In the genomic region with DNA sequence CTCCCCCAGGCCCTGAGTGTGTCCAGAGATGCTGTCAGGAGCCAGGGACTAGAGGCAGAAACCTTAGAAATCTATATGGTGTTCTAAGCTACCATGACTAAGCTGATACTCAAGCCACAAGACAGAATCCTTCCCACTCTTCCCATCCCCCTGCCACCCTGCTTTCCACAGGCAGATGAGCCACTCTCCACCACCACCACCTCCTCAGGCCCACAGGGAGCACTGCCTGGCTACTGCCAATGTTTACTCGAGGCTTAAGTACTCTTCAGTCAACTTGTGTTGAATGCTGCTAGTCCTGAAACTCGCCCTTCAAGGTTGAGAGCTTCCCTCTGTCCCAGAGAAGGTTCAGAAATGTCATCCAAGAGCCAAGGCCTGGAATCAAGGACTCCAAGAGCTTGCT, we compare ENCODE assay signal across 21 cellular contexts. TPM values are rescaled to one million over a fixed set of nuclear protein-coding genes. Genes with fewer than 3 reads are reported as not detected.
DNase-seq lines count a peak whose midpoint lies in the region; ATAC-seq, FAIRE-seq and TF ChIP-seq lines count a peak whose summit lies in the region.
"Had no signal": no experiment of that assay in that cellular context is flagged by ENCODE, and none has a peak within 500 bp of the region (broad histone marks: within the 10 kb centered on the region; RNA-seq: fewer than 3 reads in every experiment).

No MANE protein-coding gene starts in this region.

- no peaks in the 10 kb centered on the region for H3K4me1 ChIP-seq in foreskin keratinocyte
- H3K4me1 ChIP-seq: BE2C, Caco-2 had no signal

- CTCF ChIA-PET in WTC11 (lab: Charles Lee): no interaction called here

- ATAC-seq in WTC11: no peak
- ATAC-seq in foreskin keratinocyte: peak; percentile 33
- ATAC-seq in GM21723 (IDR thresholded peaks at IDR 0.05; ENCODE audit: unreplicated experiment): no peak
- ATAC-seq in HG02973 (IDR thresholded peaks at IDR 0.05; ENCODE audit: unreplicated experiment): no peak

- DNase-seq in DMS53 treated with DMSO at 0.1 percent for 48 hours (lab: John Stamatoyannopoulos, UW; ENCODE audit: unreplicated experiment) (peak; percentile 87), NCI-H2029 (lab: John Stamatoyannopoulos, UW) (peak; percentile 88), WTC11 (ENCODE audit: low spot score) (no peak), foreskin keratinocyte (no peak), HTR-8/SVneo (ENCODE audit: insufficient read length, low spot score) (no peak), NCI-H1436 (lab: John Stamatoyannopoulos, UW) (no peak)
- DNase-seq: BE2C; CD4-positive, CD25-positive, alpha-beta regulatory T cell; DMS153; GM23248; KG1; NCI-H187 treated with DMSO at 0.1 percent for 48 hours; NCI-H2171 treated with DMSO at 0.1 percent for 48 hours; NCI-H446 treated with DMSO at 0.1 percent for 48 hours; NCI-H774; SHP77 had no signal

- H3K27ac ChIP-seq in foreskin keratinocyte: no peak overlapping the region
- H3K27ac ChIP-seq: GM23248, SK-N-MC had no signal

- POLR2A ChIA-PET in WTC11 (lab: Charles Lee): no interaction called here

- H3K4me3 Mint-ChIP-seq in WTC11: no peak overlapping the region
- H3K4me3 Mint-ChIP-seq: CD4-positive, CD25-positive, alpha-beta regulatory T cell had no signal

- no peaks in the 10 kb centered on the region for H3K36me3 Mint-ChIP-seq in WTC11
- H3K36me3 Mint-ChIP-seq: CD4-positive, CD25-positive, alpha-beta regulatory T cell had no signal

- FAIRE-seq in HTR-8/SVneo (lab: Jason Lieb, UNC): no peak
- FAIRE-seq: A204.1 had no signal

- H3K27ac Mint-ChIP-seq in WTC11: peak overlapping the region; percentile 21; the same call in 1 of the 2 replicates
- H3K27ac Mint-ChIP-seq: CD4-positive, CD25-positive, alpha-beta regulatory T cell had no signal

- TF ChIP-seq CTCF in WTC11 (IDR thresholded peaks at IDR 0.05): no peak
- no peak for TF ChIP-seq CTCF in foreskin keratinocyte (conservative IDR thresholded peaks at IDR 0.05)

- H3K9me3 Mint-ChIP-seq in WTC11: no peaks in the 10 kb centered on the region

- no peaks in the 10 kb centered on the region for H3K4me1 Mint-ChIP-seq in WTC11
- H3K4me1 Mint-ChIP-seq: CD4-positive, CD25-positive, alpha-beta regulatory T cell had no signal

- no peaks in the 10 kb centered on the region for H3K27me3 ChIP-seq in foreskin keratinocyte
- H3K27me3 ChIP-seq: BE2C had no signal

- no peaks in the 10 kb centered on the region for H3K27me3 Mint-ChIP-seq in WTC11 (ENCODE audit: low read depth)
- H3K27me3 Mint-ChIP-seq: CD4-positive, CD25-positive, alpha-beta regulatory T cell had no signal

TF ChIP-seq in WTC11, 78 proteins besides CTCF, POLR2A, EP300 and RAD21:
- no peak for TF ChIP-seq TEAD1 (CRISPR knock-in tag; IDR thresholded peaks at IDR 0.05)
- no peak for TF ChIP-seq PRRX2 (CRISPR knock-in tag; IDR thresholded peaks at IDR 0.05)
- no peak for TF ChIP-seq ZNF138 (CRISPR knock-in tag; conservative IDR thresholded peaks at IDR 0.05)

RNA-seq across cellular contexts. Expression of a gene that starts 56.2 kb away (rescaled TPM):
- total RNA-seq in WTC11 (2021) (84.1 to 90.4 TPM (median 85.1 TPM) in 3 replicates), foreskin keratinocyte (39.2 and 50.7 TPM in 2 replicates)
- polyA plus RNA-seq in foreskin keratinocyte: 78.8 and 91.1 TPM in 2 replicates

Comparison
In these comparisons a context has a peak if more than half of its experiments do, and no peak if none do; other contexts are left out.
1. DNase-seq: peak in DMS53 treated with DMSO at 0.1 percent for 48 hours (single experiment) and NCI-H2029 (single experiment); none in WTC11 (single experiment), foreskin keratinocyte (0 of 2), HTR-8/SVneo (single experiment) and NCI-H1436 (single experiment).